Comparison of ENCODE assay signal across 16 cellular contexts in the genomic region with DNA sequence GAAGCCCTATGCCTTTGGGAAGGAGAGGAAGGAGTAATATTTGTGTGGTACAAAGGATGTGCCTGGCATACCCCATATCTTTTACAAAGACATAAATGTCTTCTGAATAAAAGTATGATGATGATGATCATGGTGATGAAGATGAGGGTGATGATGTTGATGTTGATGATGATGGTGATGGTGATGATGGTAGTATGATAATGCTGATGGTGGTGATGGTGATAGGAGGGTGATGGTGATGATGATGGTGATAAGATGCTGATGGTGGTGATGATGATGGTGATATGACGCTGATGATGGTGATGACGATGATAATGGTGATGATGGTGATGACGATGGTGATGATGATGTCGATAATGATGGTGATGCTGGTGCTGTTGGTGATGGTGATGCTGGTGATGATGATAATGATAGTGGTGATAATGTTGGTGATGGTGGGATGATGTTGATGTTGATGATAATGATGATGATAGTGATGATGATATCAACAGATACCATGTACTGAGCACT.
A peak's percentile ranks its signal among the peaks of the same experiment; 100 is the strongest.
DNase-seq lines count a peak whose midpoint lies in the region; ATAC-seq, FAIRE-seq and TF ChIP-seq lines count a peak whose summit lies in the region.
"Had no signal": no experiment of that assay in that cellular context is flagged by ENCODE, and none has a peak within 500 bp of the region (broad histone marks: within the 10 kb centered on the region; RNA-seq: fewer than 3 reads in every experiment).

No MANE protein-coding gene starts in this region.

- H3K4me2 ChIP-seq in astrocyte (ENCODE audit: low read length) (no peak overlapping the region), keratinocyte (ENCODE audit: control insufficient read depth, extremely low read depth, insufficient read depth, low read depth, low read length) (no peak overlapping the region)
- H3K4me2 ChIP-seq: GM23338 had no signal

- H3K4me1 Mint-ChIP-seq in astrocyte (ENCODE audit: low read depth, unreplicated experiment), result no peaks in the 10 kb centered on the region
- no peaks in the 10 kb centered on the region for H3K4me1 Mint-ChIP-seq in natural killer cell

- TF ChIP-seq CTCF in HEK293 (tag by site-specific recombination; IDR thresholded peaks at IDR 0.05) (no peak), astrocyte (IDR thresholded peaks at IDR 0.05; ENCODE audit: insufficient read depth, low read depth, low read length) (no peak), keratinocyte (optimal IDR thresholded peaks at IDR 0.05 in 1 of 3, IDR thresholded peaks at IDR 0.05 in 1 of 3, conservative IDR thresholded peaks at IDR 0.05 in 1 of 3; ENCODE audit: extremely low read depth in 1 of 3, insufficient read depth in 2 of 3, low read length in 3 of 3) (no peak), natural killer cell (IDR thresholded peaks at IDR 0.05) (no peak)

- intact Hi-C loops in natural killer cell (cut with micrococcal nuclease), result no loop called here

- H3K9ac ChIP-seq in astrocyte (ENCODE audit: low read length) (no peak overlapping the region), keratinocyte (ENCODE audit: control insufficient read depth, extremely low read depth, insufficient read depth, low read length) (no peak overlapping the region)

- peaks cover 9% of the 10 kb centered on the region for H3K27me3 Mint-ChIP-seq in astrocyte (ENCODE audit: low read depth, unreplicated experiment)
- peaks cover 0 to 5% of the 10 kb centered on the region in 2 donors for H3K27me3 Mint-ChIP-seq in natural killer cell (ENCODE audit: low read depth in 2 of 2)
- H3K27me3 Mint-ChIP-seq: CD4-positive, CD25-positive, alpha-beta regulatory T cell had no signal

- FAIRE-seq in astrocyte (lab: Jason Lieb, UNC), result peak; percentile 45
- peak; percentile 32 for FAIRE-seq in keratinocyte (lab: Jason Lieb, UNC)
- FAIRE-seq: G401.6, H54 had no signal

- no peak for ATAC-seq in natural killer cell
- ATAC-seq: CD8-positive, alpha-beta T cell; GM23338 had no signal

- H3K9me1 ChIP-seq in keratinocyte (ENCODE audit: control insufficient read depth, extremely low read depth, insufficient read depth, low read length), result no peaks in the 10 kb centered on the region

- no peaks in the 10 kb centered on the region for H3K9me3 Mint-ChIP-seq in astrocyte (ENCODE audit: unreplicated experiment)
- H3K9me3 Mint-ChIP-seq in natural killer cell, result no peaks in the 10 kb centered on the region
- H3K9me3 Mint-ChIP-seq: CD4-positive, CD25-positive, alpha-beta regulatory T cell; CD8-positive, alpha-beta T cell; GM23338 had no signal

- H3K79me2 ChIP-seq in astrocyte (ENCODE audit: insufficient read depth, low read length) (no peaks in the 10 kb centered on the region), keratinocyte (ENCODE audit: control insufficient read depth, insufficient read depth, low read length) (no peaks in the 10 kb centered on the region)

- H3K27ac ChIP-seq in HEK293 (ENCODE audit: extremely low read depth, low read depth, low read length) (no peak overlapping the region), astrocyte (ENCODE audit: low read depth, low read length) (no peak overlapping the region), keratinocyte (ENCODE audit: control insufficient read depth, insufficient read depth, low read length) (no peak overlapping the region)
- H3K27ac ChIP-seq: C4-2B had no signal

- dilution Hi-C loops in keratinocyte (cut with MboI; ENCODE audit: extremely low pct_ligation_motif_present, low sequenced_read_pairs), result no loop called here

- H3K4me1 ChIP-seq in HEK293 (ENCODE audit: control insufficient read depth, insufficient read depth, low read length) (0 out of 2 replicates have a peak, but pooled peaks cover 3% of the 10 kb centered on the region), astrocyte (ENCODE audit: insufficient read depth, low read length) (no peaks in the 10 kb centered on the region), keratinocyte (ENCODE audit: control insufficient read depth, extremely low read depth, insufficient read depth, low read length) (no peaks in the 10 kb centered on the region)
- H3K4me1 ChIP-seq: HAP-1 had no signal

- POLR2A ChIA-PET in HEK293 (lab: Yijun Ruan, JAX), result no interaction called here

- DNase-seq in astrocyte (ENCODE audit: low read depth) (no peak), keratinocyte (ENCODE audit: low read depth, low spot score) (no peak), kidney glomerular epithelial cell (lab: John Stamatoyannopoulos, UW) (no peak), natural killer cell (no peak), NCI-H1694 (lab: John Stamatoyannopoulos, UW) (no peak)
- DNase-seq: Caco-2; CD4-positive, CD25-positive, alpha-beta regulatory T cell; CD8-positive, alpha-beta T cell; DMS153; DND-41 had no signal

- no peak overlapping the region for H2AFZ ChIP-seq in astrocyte (ENCODE audit: low read depth, low read length)
- no peak overlapping the region for H2AFZ ChIP-seq in keratinocyte (ENCODE audit: control insufficient read depth, low read length)
- H2AFZ ChIP-seq: GM23338 had no signal

- no peaks in the 10 kb centered on the region for H3K9me3 ChIP-seq in HEK293 (ENCODE audit: control insufficient read depth, insufficient read depth, low read depth, low read length)
- H3K9me3 ChIP-seq in astrocyte (ENCODE audit: insufficient read depth, low read depth, low read length), result peaks cover 2% of the 10 kb centered on the region
- no peaks in the 10 kb centered on the region for H3K9me3 ChIP-seq in keratinocyte (ENCODE audit: control insufficient read depth, low read depth, low read length)
- H3K9me3 ChIP-seq: Caco-2, HAP-1 had no signal

- no peak overlapping the region for H3K27ac Mint-ChIP-seq in astrocyte (ENCODE audit: unreplicated experiment)
- H3K27ac Mint-ChIP-seq in natural killer cell, result no peak overlapping the region
- H3K27ac Mint-ChIP-seq: CD4-positive, CD25-positive, alpha-beta regulatory T cell; CD8-positive, alpha-beta T cell; GM23338 had no signal

- H3K36me3 ChIP-seq in HEK293 (ENCODE audit: control insufficient read depth in 2 of 2, insufficient read depth in 1 of 2, low read length in 2 of 2) (no peaks in the 10 kb centered on the region), astrocyte (ENCODE audit: insufficient read depth, low read length) (no peaks in the 10 kb centered on the region), keratinocyte (ENCODE audit: control insufficient read depth in 2 of 2, extremely low read depth in 1 of 2, insufficient read depth in 2 of 2, low read length in 2 of 2) (no peaks in the 10 kb centered on the region)
- H3K36me3 ChIP-seq: HAP-1 had no signal

- H3K4me3 ChIP-seq in HEK293 (ENCODE audit: low read depth, low read length) (no peak overlapping the region), astrocyte (ENCODE audit: insufficient read depth, low read depth, low read length) (no peak overlapping the region), keratinocyte (ENCODE audit: control insufficient read depth in 2 of 3, extremely low read depth in 1 of 3, insufficient read depth in 2 of 3, low read depth in 1 of 3, low read length in 3 of 3) (no peak overlapping the region)
- H3K4me3 ChIP-seq: GM23338, HAP-1 had no signal

- CTCF ChIA-PET in HEK293 (lab: Yijun Ruan, JAX), result no interaction called here

- no peaks in the 10 kb centered on the region for H3K36me3 Mint-ChIP-seq in astrocyte (ENCODE audit: low read depth, unreplicated experiment)
- no peaks in the 10 kb centered on the region for H3K36me3 Mint-ChIP-seq in natural killer cell
- H3K36me3 Mint-ChIP-seq: CD4-positive, CD25-positive, alpha-beta regulatory T cell; CD8-positive, alpha-beta T cell had no signal

- H4K20me1 ChIP-seq in astrocyte (ENCODE audit: insufficient read depth, low read length) (no peaks in the 10 kb centered on the region), keratinocyte (ENCODE audit: control insufficient read depth, extremely low read depth, insufficient read depth, low read length) (no peaks in the 10 kb centered on the region)

- no peak overlapping the region for H3K4me3 Mint-ChIP-seq in astrocyte (ENCODE audit: unreplicated experiment)
- no peak overlapping the region for H3K4me3 Mint-ChIP-seq in natural killer cell
- H3K4me3 Mint-ChIP-seq: CD4-positive, CD25-positive, alpha-beta regulatory T cell; CD8-positive, alpha-beta T cell; GM23338 had no signal

- H3K27me3 ChIP-seq in astrocyte (ENCODE audit: insufficient read depth, low read length) (no peaks in the 10 kb centered on the region), keratinocyte (ENCODE audit: control insufficient read depth, extremely low read depth, insufficient read depth, low read length) (peaks cover 3% of the 10 kb centered on the region)

TF ChIP-seq in HEK293, 187 proteins besides CTCF, POLR2A, EP300 and RAD21 (continues in another document):
- TF ChIP-seq, protein P1, sequence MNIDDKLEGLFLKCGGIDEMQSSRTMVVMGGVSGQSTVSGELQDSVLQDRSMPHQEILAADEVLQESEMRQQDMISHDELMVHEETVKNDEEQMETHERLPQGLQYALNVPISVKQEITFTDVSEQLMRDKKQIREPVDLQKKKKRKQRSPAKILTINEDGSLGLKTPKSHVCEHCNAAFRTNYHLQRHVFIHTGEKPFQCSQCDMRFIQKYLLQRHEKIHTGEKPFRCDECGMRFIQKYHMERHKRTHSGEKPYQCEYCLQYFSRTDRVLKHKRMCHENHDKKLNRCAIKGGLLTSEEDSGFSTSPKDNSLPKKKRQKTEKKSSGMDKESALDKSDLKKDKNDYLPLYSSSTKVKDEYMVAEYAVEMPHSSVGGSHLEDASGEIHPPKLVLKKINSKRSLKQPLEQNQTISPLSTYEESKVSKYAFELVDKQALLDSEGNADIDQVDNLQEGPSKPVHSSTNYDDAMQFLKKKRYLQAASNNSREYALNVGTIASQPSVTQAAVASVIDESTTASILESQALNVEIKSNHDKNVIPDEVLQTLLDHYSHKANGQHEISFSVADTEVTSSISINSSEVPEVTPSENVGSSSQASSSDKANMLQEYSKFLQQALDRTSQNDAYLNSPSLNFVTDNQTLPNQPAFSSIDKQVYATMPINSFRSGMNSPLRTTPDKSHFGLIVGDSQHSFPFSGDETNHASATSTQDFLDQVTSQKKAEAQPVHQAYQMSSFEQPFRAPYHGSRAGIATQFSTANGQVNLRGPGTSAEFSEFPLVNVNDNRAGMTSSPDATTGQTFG (tag by site-specific recombination; IDR thresholded peaks at IDR 0.05; ENCODE audit: borderline replicate concordance), result no peak
- TF ChIP-seq, protein P2, sequence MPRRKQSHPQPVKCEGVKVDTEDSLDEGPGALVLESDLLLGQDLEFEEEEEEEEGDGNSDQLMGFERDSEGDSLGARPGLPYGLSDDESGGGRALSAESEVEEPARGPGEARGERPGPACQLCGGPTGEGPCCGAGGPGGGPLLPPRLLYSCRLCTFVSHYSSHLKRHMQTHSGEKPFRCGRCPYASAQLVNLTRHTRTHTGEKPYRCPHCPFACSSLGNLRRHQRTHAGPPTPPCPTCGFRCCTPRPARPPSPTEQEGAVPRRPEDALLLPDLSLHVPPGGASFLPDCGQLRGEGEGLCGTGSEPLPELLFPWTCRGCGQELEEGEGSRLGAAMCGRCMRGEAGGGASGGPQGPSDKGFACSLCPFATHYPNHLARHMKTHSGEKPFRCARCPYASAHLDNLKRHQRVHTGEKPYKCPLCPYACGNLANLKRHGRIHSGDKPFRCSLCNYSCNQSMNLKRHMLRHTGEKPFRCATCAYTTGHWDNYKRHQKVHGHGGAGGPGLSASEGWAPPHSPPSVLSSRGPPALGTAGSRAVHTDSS (tag by site-specific recombination; IDR thresholded peaks at IDR 0.05), result peak; percentile 98
